In genomic region chr10:34124522-34125035, GRCh38 we compare ENCODE assay signal across 1 cellular context.
TF ChIP-seq lines count a peak whose summit lies in the region.

No MANE protein-coding gene starts in this region.

TF ChIP-seq in HEK293, 187 proteins besides CTCF, POLR2A, EP300 and RAD21 (continued from another document):
- TF ChIP-seq ZNF544 (tag by site-specific recombination; IDR thresholded peaks at IDR 0.05), result no peak
- TF ChIP-seq HOXD13 (CRISPR knock-in tag; IDR thresholded peaks at IDR 0.05; ENCODE audit: borderline replicate concordance), result no peak
- peak; percentile 80 for TF ChIP-seq GLIS1 (tag by site-specific recombination; IDR thresholded peaks at IDR 0.05)
- no peak for TF ChIP-seq ZBTB48 (tag by site-specific recombination; IDR thresholded peaks at IDR 0.05)
- TF ChIP-seq KLF10 (tag by site-specific recombination; IDR thresholded peaks at IDR 0.05), result no peak
- no peak for TF ChIP-seq ZNF37A (tag by site-specific recombination; IDR thresholded peaks at IDR 0.05)
- no peak for TF ChIP-seq ZNF16 (tag by site-specific recombination; IDR thresholded peaks at IDR 0.05; ENCODE audit: low read depth)
- TF ChIP-seq ZNF148 (tag by site-specific recombination; IDR thresholded peaks at IDR 0.05; ENCODE audit: borderline replicate concordance), result no peak
- no peak for TF ChIP-seq TRIM28 (IDR thresholded peaks at IDR 0.05; ENCODE audit: borderline replicate concordance, low read length)
- no peak for TF ChIP-seq ZSCAN16 (tag by site-specific recombination; IDR thresholded peaks at IDR 0.05)
- no peak for TF ChIP-seq ZNF629 (tag by site-specific recombination; IDR thresholded peaks at IDR 0.05)
- no peak for TF ChIP-seq PRDM2 (tag by site-specific recombination; IDR thresholded peaks at IDR 0.05; ENCODE audit: borderline replicate concordance)
- TF ChIP-seq OSR2 (tag by site-specific recombination; IDR thresholded peaks at IDR 0.05), result 0 out of 2 replicates have a peak, but pooled peaks have one; percentile 25
TF ChIP-seq in HEK293: peak in this region for 3.
